ENCODE assay signal across 10 cellular contexts in genomic region chr21:46668381-46668780, GRCh38. TPM values are rescaled to one million over a fixed set of nuclear protein-coding genes. Genes with fewer than 3 reads are reported as not detected.
DNase-seq lines count a peak whose midpoint lies in the region; ATAC-seq and TF ChIP-seq lines count a peak whose summit lies in the region.
"Had no signal": no experiment of that assay in that cellular context is flagged by ENCODE, and none has a peak within 500 bp of the region (broad histone marks: within the 10 kb centered on the region; RNA-seq: fewer than 3 reads in every experiment).

No MANE protein-coding gene starts in this region.

- DNase-seq in heart right ventricle (no peak), Right ventricle myocardium superior (no peak), type B pancreatic cell (ENCODE audit: extremely low spot score, unreplicated experiment) (no peak), NAMALWA (ENCODE audit: low spot score) (no peak), iPS-NIHi11 (ENCODE audit: low spot score) (no peak), NOMO-1 treated with dmso at 0.1 percent for 144 hours (lab: John Stamatoyannopoulos, UW; ENCODE audit: unreplicated experiment) (no peak)
- no peak for DNase-seq in activated naive CD8-positive, alpha-beta T cell treated with anti-CD3 and anti-CD28 coated beads, Interleukin-2, amount 10 ng/mL, durations not matched to agents 7 days and 5 days
- DNase-seq: mucosa of descending colon, T1000 had no signal

- H3K27me3 Mint-ChIP-seq in activated naive CD8-positive, alpha-beta T cell treated with anti-CD3 and anti-CD28 coated beads, Interleukin-2, amount 10 ng/mL, durations not matched to agents 7 days and 5 days = peaks cover 11% of the 10 kb centered on the region
- H3K27me3 Mint-ChIP-seq in type B pancreatic cell = peaks cover 32% of the 10 kb centered on the region

- peak overlapping the region; percentile 83 for H3K4me3 Mint-ChIP-seq in activated naive CD8-positive, alpha-beta T cell treated with anti-CD3 and anti-CD28 coated beads, Interleukin-2, amount 10 ng/mL, durations not matched to agents 7 days and 5 days
- peak overlapping the region; percentile 86 for H3K4me3 Mint-ChIP-seq in type B pancreatic cell

- intact Hi-C loops in heart right ventricle (cut with DNase I) = no loop called here
- intact Hi-C loops in Right ventricle myocardium superior (cut with DNase I) = no loop called here

- H3K4me3 ChIP-seq in heart right ventricle = peak overlapping the region in 6 of 10 donors; percentile 49 to 65 (median 53)
- H3K4me3 ChIP-seq in iPS-18a (ENCODE audit: low read length) = peak overlapping the region; percentile 73
- H3K4me3 ChIP-seq: mucosa of descending colon had no signal

- no peak overlapping the region for H3K27ac ChIP-seq in heart right ventricle
- H3K27ac ChIP-seq in iPS-18a (ENCODE audit: low read length) = no peak overlapping the region

- H3K4me1 ChIP-seq in heart right ventricle (peaks cover 0 to 19% (median 15%) of the 10 kb centered on the region in 9 donors), iPS-18a (ENCODE audit: control insufficient read depth, low read depth, low read length) (peaks cover 4% of the 10 kb centered on the region)

- peaks cover 6% of the 10 kb centered on the region for H3K4me1 Mint-ChIP-seq in activated naive CD8-positive, alpha-beta T cell treated with anti-CD3 and anti-CD28 coated beads, Interleukin-2, amount 10 ng/mL, durations not matched to agents 7 days and 5 days
- peaks cover 4% of the 10 kb centered on the region for H3K4me1 Mint-ChIP-seq in type B pancreatic cell (ENCODE audit: unreplicated experiment)

- TF ChIP-seq CTCF in heart right ventricle (IDR thresholded peaks at IDR 0.05) = no peak
- no peak for TF ChIP-seq CTCF in type B pancreatic cell (conservative IDR thresholded peaks at IDR 0.05)

- peaks cover 2% of the 10 kb centered on the region for H3K36me3 Mint-ChIP-seq in activated naive CD8-positive, alpha-beta T cell treated with anti-CD3 and anti-CD28 coated beads, Interleukin-2, amount 10 ng/mL, durations not matched to agents 7 days and 5 days
- H3K36me3 Mint-ChIP-seq in type B pancreatic cell = peaks cover 7% of the 10 kb centered on the region

- ATAC-seq in heart right ventricle (no peak), Right ventricle myocardium superior (ENCODE audit: poor library complexity) (no peak)
- ATAC-seq in activated naive CD8-positive, alpha-beta T cell treated with anti-CD3 and anti-CD28 coated beads, Interleukin-2, amount 10 ng/mL, durations not matched to agents 7 days and 5 days (ENCODE audit: low read depth) = no peak

- no peaks in the 10 kb centered on the region for H3K9me3 ChIP-seq in heart right ventricle
- H3K9me3 ChIP-seq in iPS-18a (ENCODE audit: control insufficient read depth, low read depth, low read length) = no peaks in the 10 kb centered on the region
- H3K9me3 ChIP-seq: mucosa of descending colon had no signal

- WGBS in heart right ventricle, 2 donors = 64 to 70% methylated on average over 2 of the region's 2 CpGs

- H3K27me3 ChIP-seq in heart right ventricle (peaks cover 5 to 44% (median 26%) of the 10 kb centered on the region in 7 donors), iPS-18a (ENCODE audit: control insufficient read depth, insufficient read depth, low read length) (peaks cover 27% of the 10 kb centered on the region)

- peaks cover 0 to 26% (median 0%) of the 10 kb centered on the region in 9 donors for H3K36me3 ChIP-seq in heart right ventricle
- H3K36me3 ChIP-seq in iPS-18a (ENCODE audit: control insufficient read depth, low read depth, low read length) = no peaks in the 10 kb centered on the region

- H3K9me3 Mint-ChIP-seq in activated naive CD8-positive, alpha-beta T cell treated with anti-CD3 and anti-CD28 coated beads, Interleukin-2, amount 10 ng/mL, durations not matched to agents 7 days and 5 days = no peaks in the 10 kb centered on the region
- no peaks in the 10 kb centered on the region for H3K9me3 Mint-ChIP-seq in type B pancreatic cell

- H3K9ac ChIP-seq in iPS-18a (ENCODE audit: low read length) = no peak overlapping the region

- POLR2A ChIA-PET in activated naive CD8-positive, alpha-beta T cell treated with anti-CD3 and anti-CD28 coated beads, Interleukin-2, amount 10 ng/mL, durations not matched to agents 7 days and 5 days (lab: Charles Lee) = no interaction called here

- no peak overlapping the region for H3K27ac Mint-ChIP-seq in activated naive CD8-positive, alpha-beta T cell treated with anti-CD3 and anti-CD28 coated beads, Interleukin-2, amount 10 ng/mL, durations not matched to agents 7 days and 5 days
- H3K27ac Mint-ChIP-seq in type B pancreatic cell = peak overlapping the region; percentile 43

RNA-seq across cellular contexts. Expression of gene PRMT2, which starts 32.9 kb away (rescaled TPM):
- total RNA-seq in heart right ventricle (10 to 100 TPM; 40.3 to 70.1 (median 56.9) TPM), Right ventricle myocardium superior (49.8 TPM), type B pancreatic cell (ENCODE audit: low replicate concordance) (63.4 and 74.8 TPM in 2 replicates)
- 10 to 100 TPM; 31.2 to 51.6 TPM for polyA plus RNA-seq in heart right ventricle
- 100 to 1,000 TPM; 153 to 157 TPM for total RNA-seq in activated naive CD8-positive, alpha-beta T cell treated with anti-CD3 and anti-CD28 coated beads, Interleukin-2, amount 10 ng/mL, durations not matched to agents 7 days and 5 days
